Comparison of ENCODE assay signal across 7 cellular contexts in the genomic region with DNA sequence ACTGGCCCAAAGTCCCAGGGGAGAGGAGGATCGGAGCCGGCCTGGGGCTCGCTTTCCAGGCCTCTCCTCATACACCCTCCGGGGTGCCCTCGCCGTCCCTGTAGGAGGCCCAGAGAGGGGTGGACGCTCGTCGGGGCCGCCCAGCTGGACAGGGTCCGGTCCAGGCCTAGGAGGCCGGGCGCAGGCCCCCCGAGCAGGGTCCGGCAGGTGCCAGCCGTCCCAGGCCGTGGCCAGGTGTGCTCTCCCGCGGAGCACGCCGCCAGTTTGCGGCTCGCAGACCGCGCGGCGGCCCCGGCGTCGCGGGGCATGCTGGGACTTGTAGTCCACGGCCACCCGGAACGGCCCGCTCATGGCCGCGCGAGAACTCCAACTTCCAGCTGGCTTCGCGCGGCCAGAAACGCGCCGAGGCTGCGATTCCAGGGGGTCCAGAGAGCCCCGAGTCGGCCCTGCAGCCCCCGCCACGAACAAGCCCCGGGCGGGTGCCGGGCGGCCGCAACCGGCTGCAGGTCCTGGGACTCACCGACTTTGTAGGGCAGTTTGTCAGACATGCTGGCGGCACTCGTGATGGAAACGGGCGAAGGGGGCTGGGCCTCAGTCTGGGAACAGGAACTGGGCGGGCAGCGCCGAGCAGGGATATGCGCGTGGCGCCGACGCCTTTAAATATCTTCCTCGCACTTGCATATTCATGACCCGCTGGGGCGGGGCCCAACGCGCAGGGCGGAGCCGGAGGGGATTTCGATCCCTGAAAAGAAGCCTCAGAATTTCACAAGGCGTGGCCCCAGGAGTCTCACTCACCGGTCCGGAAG. TPM values are rescaled to one million over a fixed set of nuclear protein-coding genes. Genes with fewer than 3 reads are reported as not detected.
DNase-seq lines count a peak whose midpoint lies in the region; ATAC-seq, FAIRE-seq and TF ChIP-seq lines count a peak whose summit lies in the region.

Gene AHCY (minus strand): TSS at position 633 of the 806 bp plus-strand sequence. CDS start 85 bp downstream, at position 548.

- no peaks in the 10 kb centered on the region for H3K36me3 ChIP-seq in astrocyte (ENCODE audit: insufficient read depth, low read length)

- H3K4me3 Mint-ChIP-seq in T-helper 2 cell treated with Interferon-gamma antibody and Interleukin-4, amounts not matched to agents 5 μg/mL and 100 μg/mL, for 36 hours: peak within 1 kb of the TSS; percentile 91
- peak within 1 kb of the TSS; percentile 95 for H3K4me3 Mint-ChIP-seq in astrocyte (ENCODE audit: unreplicated experiment)

- DNase-seq in NCI-H1930 (lab: John Stamatoyannopoulos, UW): peak; percentile 94 to 95
- DNase-seq in T-helper 2 cell treated with Interferon-gamma antibody and Interleukin-4, amounts not matched to agents 5 μg/mL and 100 μg/mL, for 36 hours (ENCODE audit: low spot score): peak; percentile 96
- DNase-seq in astrocyte (ENCODE audit: low read depth): peak; percentile 92
- DNase-seq in hepatic stellate cell (ENCODE audit: low spot score): peak; percentile 93
- peak; percentile 93 for DNase-seq in renal cortical epithelial cell (ENCODE audit: low read depth)

- H3K4me3 ChIP-seq in astrocyte (ENCODE audit: insufficient read depth, low read depth, low read length): peak within 1 kb of the TSS; percentile 76

- peaks cover 36% of the 10 kb centered on the region for H3K79me2 ChIP-seq in astrocyte (ENCODE audit: insufficient read depth, low read length)

- no peaks in the 10 kb centered on the region for H3K9me3 Mint-ChIP-seq in T-helper 2 cell treated with Interferon-gamma antibody and Interleukin-4, amounts not matched to agents 5 μg/mL and 100 μg/mL, for 36 hours
- no peaks in the 10 kb centered on the region for H3K9me3 Mint-ChIP-seq in astrocyte (ENCODE audit: unreplicated experiment)

- H3K27ac Mint-ChIP-seq in T-helper 2 cell treated with Interferon-gamma antibody and Interleukin-4, amounts not matched to agents 5 μg/mL and 100 μg/mL, for 36 hours: peak within 1 kb of the TSS; percentile 89
- peak within 1 kb of the TSS; percentile 97 for H3K27ac Mint-ChIP-seq in astrocyte (ENCODE audit: unreplicated experiment)

- H3K27me3 ChIP-seq in astrocyte (ENCODE audit: insufficient read depth, low read length): no peaks in the 10 kb centered on the region

- no peaks in the 10 kb centered on the region for H3K36me3 Mint-ChIP-seq in T-helper 2 cell treated with Interferon-gamma antibody and Interleukin-4, amounts not matched to agents 5 μg/mL and 100 μg/mL, for 36 hours (ENCODE audit: low read depth)
- peaks cover 3% of the 10 kb centered on the region for H3K36me3 Mint-ChIP-seq in astrocyte (ENCODE audit: low read depth, unreplicated experiment)

- ATAC-seq in GM18502 (IDR thresholded peaks at IDR 0.05; ENCODE audit: poor library complexity, unreplicated experiment) (peak; percentile 89), HG02970 (IDR thresholded peaks at IDR 0.05; ENCODE audit: low FRiP score, unreplicated experiment) (peak; percentile 87)

- no peak for FAIRE-seq in astrocyte (lab: Jason Lieb, UNC)

- H4K20me1 ChIP-seq in astrocyte (ENCODE audit: insufficient read depth, low read length): peaks cover 19% of the 10 kb centered on the region

- H3K9me3 ChIP-seq in astrocyte (ENCODE audit: insufficient read depth, low read depth, low read length): no peaks in the 10 kb centered on the region

- H3K27ac ChIP-seq in astrocyte (ENCODE audit: low read depth, low read length): peak within 1 kb of the TSS; percentile 90

- H3K4me1 Mint-ChIP-seq in T-helper 2 cell treated with Interferon-gamma antibody and Interleukin-4, amounts not matched to agents 5 μg/mL and 100 μg/mL, for 36 hours (ENCODE audit: low read depth): peaks cover 8% of the 10 kb centered on the region
- peaks cover 9% of the 10 kb centered on the region for H3K4me1 Mint-ChIP-seq in astrocyte (ENCODE audit: low read depth, unreplicated experiment)

- H3K9ac ChIP-seq in astrocyte (ENCODE audit: low read length): peak within 1 kb of the TSS; percentile 90

- TF ChIP-seq CTCF in astrocyte (IDR thresholded peaks at IDR 0.05; ENCODE audit: insufficient read depth, low read depth, low read length): no peak

- peak within 1 kb of the TSS; percentile 83 for H2AFZ ChIP-seq in astrocyte (ENCODE audit: low read depth, low read length)

- peak within 1 kb of the TSS; percentile 95 for H3K4me2 ChIP-seq in astrocyte (ENCODE audit: low read length)

- H3K27me3 Mint-ChIP-seq in T-helper 2 cell treated with Interferon-gamma antibody and Interleukin-4, amounts not matched to agents 5 μg/mL and 100 μg/mL, for 36 hours (ENCODE audit: low read depth): no peaks in the 10 kb centered on the region
- no peaks in the 10 kb centered on the region for H3K27me3 Mint-ChIP-seq in astrocyte (ENCODE audit: low read depth, unreplicated experiment)

- peaks cover 6% of the 10 kb centered on the region for H3K4me1 ChIP-seq in astrocyte (ENCODE audit: insufficient read depth, low read length)

RNA-seq across cellular contexts. Expression of gene AHCY, which starts in this region (rescaled TPM):
- total RNA-seq in astrocyte: 172 and 203 TPM in 2 replicates
- total RNA-seq in renal cortical epithelial cell: 111 and 163 TPM in 2 replicates

Comparison
In these comparisons a context has a peak if more than half of its experiments do, and no peak if none do; other contexts are left out.
1. Peak in every context shown above with its lines: DNase-seq, ATAC-seq, H3K4me3 ChIP-seq and H3K27ac ChIP-seq.